9 cellular contexts compared by ENCODE assay signal in the genomic region with DNA sequence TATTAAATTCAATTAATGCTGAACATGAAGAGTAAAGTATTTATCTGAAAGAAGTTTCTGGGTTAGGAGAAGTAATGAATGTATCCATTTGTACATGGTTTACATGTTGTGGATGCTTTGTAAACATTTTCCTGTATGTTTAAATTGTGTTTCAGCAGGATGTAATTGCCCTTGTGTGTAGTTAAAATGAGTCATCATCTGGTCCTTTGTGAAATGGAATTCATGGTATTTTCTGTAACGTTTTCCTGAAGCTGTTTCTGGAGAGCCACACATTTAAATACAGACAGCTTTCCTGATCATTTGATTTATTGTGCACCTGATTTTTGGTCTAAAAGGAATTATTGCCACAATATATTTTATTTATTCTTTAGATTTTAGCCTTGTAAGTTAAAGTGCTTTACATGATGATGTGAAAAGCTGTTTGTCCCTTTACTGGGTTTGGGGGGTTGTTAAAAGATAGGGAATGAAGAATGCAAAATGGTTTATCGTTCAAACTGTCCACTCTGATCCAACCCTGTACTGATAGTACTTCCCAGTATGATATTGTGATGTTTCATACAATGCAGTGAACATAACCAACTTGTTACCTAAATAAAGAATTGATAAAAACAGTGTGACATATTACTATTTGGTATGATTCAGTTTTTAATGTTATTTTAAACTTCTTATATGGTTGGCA.
DNase-seq lines count a peak whose midpoint lies in the region; ATAC-seq and TF ChIP-seq lines count a peak whose summit lies in the region.
"Had no signal": no experiment of that assay in that cellular context is flagged by ENCODE, and none has a peak within 500 bp of the region (broad histone marks: within the 10 kb centered on the region; RNA-seq: fewer than 3 reads in every experiment).

No MANE protein-coding gene starts in this region.

- no peaks in the 10 kb centered on the region for H3K27me3 Mint-ChIP-seq in stimulated activated memory B cell treated with anti-CD40 and anti-IgM and Interleukin-4, amounts not matched to agents 10 μg/mL and 1 μg/mL and 100 μg/mL, for 72 hours

- in situ Hi-C loops in astrocyte of the spinal cord (cut with HindIII; ENCODE audit: low sequenced_read_pairs), result no loop called here

- no peak overlapping the region for H3K27ac Mint-ChIP-seq in stimulated activated memory B cell treated with anti-CD40 and anti-IgM and Interleukin-4, amounts not matched to agents 10 μg/mL and 1 μg/mL and 100 μg/mL, for 72 hours

- DNase-seq in DMS53 (lab: John Stamatoyannopoulos, UW) (peak; percentile 79), HuH-7.5 (ENCODE audit: low spot score) (peak; percentile 12), astrocyte of the spinal cord (ENCODE audit: low read depth, low spot score) (peak; percentile 72), kidney tubule cell (ENCODE audit: low spot score) (peak; percentile 70), NCI-H128 (lab: John Stamatoyannopoulos, UW; ENCODE audit: unreplicated experiment) (no peak), NCI-H2171 treated with DMSO at 0.1 percent for 48 hours (lab: John Stamatoyannopoulos, UW) (no peak)
- DNase-seq: NCI-H2171 had no signal

- H3K4me3 ChIP-seq in astrocyte of the spinal cord (ENCODE audit: low read depth, low read length), result no peak overlapping the region

- H3K4me1 Mint-ChIP-seq in stimulated activated memory B cell treated with anti-CD40 and anti-IgM and Interleukin-4, amounts not matched to agents 10 μg/mL and 1 μg/mL and 100 μg/mL, for 72 hours, result peaks cover 13% of the 10 kb centered on the region

- no peaks in the 10 kb centered on the region for H3K9me3 Mint-ChIP-seq in stimulated activated memory B cell treated with anti-CD40 and anti-IgM and Interleukin-4, amounts not matched to agents 10 μg/mL and 1 μg/mL and 100 μg/mL, for 72 hours

- H3K36me3 Mint-ChIP-seq in stimulated activated memory B cell treated with anti-CD40 and anti-IgM and Interleukin-4, amounts not matched to agents 10 μg/mL and 1 μg/mL and 100 μg/mL, for 72 hours, result peaks cover 5% of the 10 kb centered on the region

- ATAC-seq in stimulated activated memory B cell treated with anti-CD40 and anti-IgM and Interleukin-4, amounts not matched to agents 10 μg/mL and 1 μg/mL and 100 μg/mL, for 72 hours, result no peak
- no peak for ATAC-seq in HG02642 (IDR thresholded peaks at IDR 0.05; ENCODE audit: poor library complexity, unreplicated experiment)

- TF ChIP-seq CTCF in astrocyte of the spinal cord (IDR thresholded peaks at IDR 0.05; ENCODE audit: low read depth, low read length), result no peak

- no peak overlapping the region for H3K4me3 Mint-ChIP-seq in stimulated activated memory B cell treated with anti-CD40 and anti-IgM and Interleukin-4, amounts not matched to agents 10 μg/mL and 1 μg/mL and 100 μg/mL, for 72 hours

Comparison
In these comparisons a context has a peak if more than half of its experiments do, and no peak if none do; other contexts are left out.
1. DNase-seq: peak in DMS53 (single experiment), HuH-7.5 (single experiment), astrocyte of the spinal cord (single experiment) and kidney tubule cell (single experiment); none in NCI-H128 (single experiment) and NCI-H2171 treated with DMSO at 0.1 percent for 48 hours (single experiment).